In genomic region chr12:51208016-51208660, GRCh38 we compare ENCODE assay signal across 15 cellular contexts.
"Had no signal": no experiment of that assay in that cellular context is flagged by ENCODE, and none has a peak within 500 bp of the region (broad histone marks: within the 10 kb centered on the region; RNA-seq: fewer than 3 reads in every experiment).

No MANE protein-coding gene starts in this region.

- ATAC-seq: heart left ventricle; naive thymus-derived CD8-positive, alpha-beta T cell; right lobe of liver had no signal

- H3K4me3 Mint-ChIP-seq: naive thymus-derived CD8-positive, alpha-beta T cell had no signal

- H3K9me3 ChIP-seq: colonic mucosa, heart left ventricle, right lobe of liver, tibial artery, upper lobe of left lung, vagina had no signal

- H3K36me3 ChIP-seq: colonic mucosa, right lobe of liver, vagina had no signal

- H3K27me3 ChIP-seq: colonic mucosa, heart left ventricle, right lobe of liver, tibial artery, upper lobe of left lung, vagina had no signal

- H3K4me1 Mint-ChIP-seq: naive thymus-derived CD8-positive, alpha-beta T cell had no signal

- H3K9me3 Mint-ChIP-seq: naive thymus-derived CD8-positive, alpha-beta T cell had no signal

- H3K27ac ChIP-seq: colonic mucosa, heart left ventricle, right lobe of liver, tibial artery, upper lobe of left lung, vagina had no signal

- H3K4me3 ChIP-seq: colonic mucosa, heart left ventricle, right lobe of liver, tibial artery, upper lobe of left lung, vagina had no signal

- H3K4me1 ChIP-seq: colonic mucosa, heart left ventricle, right lobe of liver, tibial artery, upper lobe of left lung, vagina had no signal

- H3K27me3 Mint-ChIP-seq: naive thymus-derived CD8-positive, alpha-beta T cell; progenitor cell of endocrine pancreas had no signal

- DNase-seq: colonic mucosa; effector CD4-positive, alpha-beta T cell; foreskin melanocyte; heart left ventricle; hippocampal formation; kidney glomerular epithelial cell; mammary epithelial cell; naive thymus-derived CD8-positive, alpha-beta T cell; right lobe of liver; stimulated activated CD4-positive, alpha-beta T cell treated with anti-CD3 and anti-CD28 coated beads, Interleukin-4, amount 100 ng/mL, for 1 hour; stimulated activated naive CD4-positive, alpha-beta T cell treated with Interleukin-2 at 50 U/mL for 16 hours; tibial artery; upper lobe of left lung had no signal
